1 cellular context compared by ENCODE assay signal in the genomic region with DNA sequence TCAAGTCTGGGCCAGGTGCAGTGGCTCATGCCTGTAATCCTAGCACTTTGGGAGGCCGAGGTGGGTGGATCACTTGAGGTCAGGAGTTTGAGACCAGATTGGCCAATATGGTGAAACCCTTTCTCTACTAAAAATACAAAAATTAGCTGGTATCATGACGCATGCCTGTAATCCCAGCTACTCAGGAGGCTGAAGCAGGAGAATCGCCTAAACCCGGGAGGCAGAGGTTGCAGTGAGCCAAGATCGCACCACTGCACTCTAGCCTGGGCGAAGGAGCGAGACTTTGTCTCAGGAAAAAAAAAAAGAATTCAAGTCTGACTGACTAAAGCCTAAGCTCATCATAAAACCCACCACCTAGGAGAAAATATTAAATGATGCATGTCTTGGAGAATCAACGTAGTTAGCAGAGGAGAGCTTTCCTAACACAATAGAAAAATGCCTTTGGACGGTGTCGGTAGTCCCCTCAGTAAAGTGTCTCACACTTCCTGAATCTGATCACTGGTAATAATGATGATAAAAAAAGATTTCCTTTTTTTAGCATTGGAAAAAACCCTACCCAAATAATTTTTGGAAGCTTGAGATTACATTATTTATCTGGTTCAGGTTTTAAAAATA.
A peak's percentile ranks its signal among the peaks of the same experiment; 100 is the strongest.
TF ChIP-seq lines count a peak whose summit lies in the region.

No MANE protein-coding gene starts in this region.

TF ChIP-seq in HepG2, 621 proteins besides CTCF, POLR2A, EP300 and RAD21:
- TF ChIP-seq FOSL2 (CRISPR knock-in tag; IDR thresholded peaks at IDR 0.05) (0 out of 2 replicates have a peak, but pooled peaks have one; percentile 4), YEATS2 (CRISPR knock-in tag; IDR thresholded peaks at IDR 0.05; ENCODE audit: borderline replicate concordance) (0 out of 2 replicates have a peak, but pooled peaks have one; percentile 5)
TF ChIP-seq in HepG2: peak in this region for 2; not testable (repeated sequence) for 619.
